In the genomic region with DNA sequence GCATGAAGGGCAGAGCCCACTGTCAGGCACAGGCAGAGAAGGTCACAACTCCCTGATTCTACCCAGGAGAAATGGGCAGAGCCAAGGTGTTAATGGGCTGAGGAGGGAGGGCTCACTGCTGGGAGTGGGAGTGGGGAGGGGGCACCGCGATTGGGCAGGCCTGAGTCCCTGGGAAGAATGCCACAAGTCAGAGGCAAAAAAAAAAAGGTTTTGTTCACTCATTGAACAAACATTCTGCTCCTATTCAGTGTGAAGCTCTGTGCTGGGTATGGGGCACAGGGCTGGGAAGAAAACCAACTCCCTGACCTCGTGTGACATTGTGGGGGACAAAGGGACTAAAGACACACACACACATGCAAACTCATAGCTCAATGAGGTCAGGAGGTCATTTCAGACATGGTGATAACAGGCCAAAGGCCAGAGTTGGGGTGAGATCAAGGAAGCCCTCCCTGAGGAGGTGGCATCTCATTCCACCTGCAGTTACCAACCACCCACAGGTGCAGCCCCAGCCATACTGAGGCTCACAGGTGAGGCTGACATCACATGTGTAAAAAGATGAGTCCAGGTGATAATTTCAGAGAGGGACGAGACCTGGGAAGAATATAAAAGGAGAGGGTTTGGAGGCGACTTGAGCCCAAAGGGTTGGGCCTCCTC, we compare ENCODE assay signal across 21 cellular contexts. TPM values are rescaled to one million over a fixed set of nuclear protein-coding genes. Genes with fewer than 3 reads are reported as not detected.
DNase-seq lines count a peak whose midpoint lies in the region; ATAC-seq and TF ChIP-seq lines count a peak whose summit lies in the region.
"Had no signal": no experiment of that assay in that cellular context is flagged by ENCODE, and none has a peak within 500 bp of the region (broad histone marks: within the 10 kb centered on the region; RNA-seq: fewer than 3 reads in every experiment).

No MANE protein-coding gene starts in this region.

- H3K27me3 Mint-ChIP-seq in CD8-positive, alpha-beta memory T cell: peaks cover 27 to 30% of the 10 kb centered on the region in 2 donors
- peaks cover 11% of the 10 kb centered on the region for H3K27me3 Mint-ChIP-seq in brain

- peaks cover 0 to 4% (median 0%) of the 10 kb centered on the region in 5 donors for H3K9me3 Mint-ChIP-seq in CD8-positive, alpha-beta memory T cell
- peaks cover 0 to 10% (median 2%) of the 10 kb centered on the region in 5 experiments for H3K9me3 Mint-ChIP-seq in brain
- H3K9me3 Mint-ChIP-seq: activated CD4-positive, alpha-beta T cell treated with anti-CD3 and anti-CD28 coated beads, Interleukin-2, amount 10 ng/mL, durations not matched to agents 24 days and 14 days had no signal

- H3K9me3 ChIP-seq in CD8-positive, alpha-beta memory T cell (ENCODE audit: low read length): no peaks in the 10 kb centered on the region
- H3K9me3 ChIP-seq: BE2C, neutrophil, SJSA1 had no signal

- no peak overlapping the region for H3K4me3 ChIP-seq in CD8-positive, alpha-beta memory T cell (ENCODE audit: low read length)
- H3K4me3 ChIP-seq in mesendoderm (ENCODE audit: low read length) (no peak overlapping the region), skin epidermis (no peak overlapping the region)
- H3K4me3 ChIP-seq: SJSA1 had no signal

- peak overlapping the region; percentile 76 for H3K4ac ChIP-seq in mesendoderm (ENCODE audit: low read depth, low read length)

- no peak overlapping the region for H4K5ac ChIP-seq in mesendoderm (ENCODE audit: low read length)

- peak overlapping the region; percentile 54 for H3K56ac ChIP-seq in mesendoderm (ENCODE audit: low read length)

- ATAC-seq in GM18868 (IDR thresholded peaks at IDR 0.05; ENCODE audit: unreplicated experiment): no peak

- peak overlapping the region; percentile 99 for H2AK5ac ChIP-seq in mesendoderm (ENCODE audit: low read length)

- WGBS in mesendoderm (ENCODE audit: extremely low coverage, insufficient coverage, low lambda C conversion rate): no CpG with 5 or more reads among the region's 5 CpGs

- peaks cover 16 to 31% (median 20%) of the 10 kb centered on the region in 3 donors for H3K4me1 Mint-ChIP-seq in CD8-positive, alpha-beta memory T cell
- H3K4me1 Mint-ChIP-seq in brain: peaks cover 63% of the 10 kb centered on the region

- peaks cover 6% of the 10 kb centered on the region for H3K79me1 ChIP-seq in mesendoderm (ENCODE audit: low read length)

- peaks cover 0 to 10% (median 0%) of the 10 kb centered on the region in 3 donors for H3K36me3 Mint-ChIP-seq in CD8-positive, alpha-beta memory T cell
- H3K36me3 Mint-ChIP-seq in brain: no peaks in the 10 kb centered on the region

- CTCF ChIA-PET in CD8-positive, alpha-beta memory T cell (lab: Charles Lee): no interaction called here

- H3K36me3 ChIP-seq in CD8-positive, alpha-beta memory T cell (ENCODE audit: insufficient read depth, low read length): no peaks in the 10 kb centered on the region
- H3K36me3 ChIP-seq in mesendoderm (ENCODE audit: control insufficient read depth, insufficient read depth, low read length): no peaks in the 10 kb centered on the region
- H3K36me3 ChIP-seq: BE2C, neutrophil, SJSA1 had no signal

- H3K79me2 ChIP-seq in mesendoderm (ENCODE audit: control insufficient read depth, insufficient read depth, low read length): peaks cover 22% of the 10 kb centered on the region

- H2BK120ac ChIP-seq in mesendoderm (ENCODE audit: low read depth, low read length): no peak overlapping the region

- peaks cover 9% of the 10 kb centered on the region for H3K27me3 ChIP-seq in CD8-positive, alpha-beta memory T cell (ENCODE audit: insufficient read depth, low read length, poor library complexity, severe bottlenecking)
- H3K27me3 ChIP-seq in mesendoderm (ENCODE audit: insufficient read depth, low read length, poor library complexity): no peaks in the 10 kb centered on the region
- H3K27me3 ChIP-seq: BE2C, SJSA1 had no signal

- no peak overlapping the region for H2BK15ac ChIP-seq in mesendoderm (replicated peaks; ENCODE audit: low read depth)

- no peak for DNase-seq in CD8-positive, alpha-beta memory T cell
- DNase-seq in mesendoderm (no peak), T-helper 1 cell (no peak), NCI-H82 treated with DMSO at 0.1 percent for 48 hours (lab: John Stamatoyannopoulos, UW; ENCODE audit: unreplicated experiment) (no peak), SHP77 treated with DMSO at 0.1 percent for 48 hours (lab: John Stamatoyannopoulos, UW) (no peak)
- DNase-seq: activated CD4-positive, alpha-beta T cell treated with anti-CD3 and anti-CD28 coated beads, Interleukin-2, amount 10 ng/mL, durations not matched to agents 24 days and 14 days; activated naive CD4-positive, alpha-beta T cell treated with anti-CD3 and anti-CD28 coated beads, Interleukin-2, amount 50 U/mL, for 16 hours; BE2C; foreskin melanocyte; Kasumi-1; mammary epithelial cell; NCI-H1436; NCI-H2227 treated with DMSO at 0.1 percent for 48 hours; NK-92 treated with Interleukin-12 subunit alpha and Interleukin-12 subunit beta, amount 100 ng/mL, for 24 hours; stimulated activated naive CD4-positive, alpha-beta T cell treated with Interleukin-2 at 50 U/mL for 16 hours; T1000 had no signal

- H4K8ac ChIP-seq in mesendoderm (ENCODE audit: low read depth, low read length): no peak overlapping the region

- peak overlapping the region; percentile 52 for H2BK5ac ChIP-seq in mesendoderm (ENCODE audit: low read length)

- TF ChIP-seq CTCF in brain (conservative IDR thresholded peaks at IDR 0.05): no peak

- no peak overlapping the region for H3K4me2 ChIP-seq in mesendoderm (ENCODE audit: low read length)

- peak overlapping the region; percentile 10 for H3K23ac ChIP-seq in mesendoderm (ENCODE audit: low read length)

- H3K4me3 Mint-ChIP-seq in CD8-positive, alpha-beta memory T cell: no peak overlapping the region
- H3K4me3 Mint-ChIP-seq in brain: peak overlapping the region in 4 of 5 experiments; percentile 41 to 67 (median 54)
- H3K4me3 Mint-ChIP-seq: activated CD4-positive, alpha-beta T cell treated with anti-CD3 and anti-CD28 coated beads, Interleukin-2, amount 10 ng/mL, durations not matched to agents 24 days and 14 days had no signal

- no peak overlapping the region for H3K9ac ChIP-seq in mesendoderm (ENCODE audit: low read length)

- POLR2A ChIA-PET in CD8-positive, alpha-beta memory T cell (lab: Charles Lee): no interaction called here

- H3K27ac Mint-ChIP-seq in CD8-positive, alpha-beta memory T cell: peak overlapping the region in 7 of 8 donors; percentile 36 to 91 (median 77)
- H3K27ac Mint-ChIP-seq in brain: peak overlapping the region; percentile 49 to 88 (median 58)
- H3K27ac Mint-ChIP-seq: activated CD4-positive, alpha-beta T cell treated with anti-CD3 and anti-CD28 coated beads, Interleukin-2, amount 10 ng/mL, durations not matched to agents 24 days and 14 days had no signal

- no peak overlapping the region for H3K27ac ChIP-seq in CD8-positive, alpha-beta memory T cell (ENCODE audit: low read depth, low read length)
- H3K27ac ChIP-seq in mesendoderm (ENCODE audit: low read depth, low read length) (no peak overlapping the region), skin epidermis (peak overlapping the region in 14 of 21 experiments; percentile 12 to 73 (median 54))
- H3K27ac ChIP-seq: neutrophil, SJSA1 had no signal

- H3K4me1 ChIP-seq in CD8-positive, alpha-beta memory T cell (ENCODE audit: insufficient read depth, low read length): peaks cover 13% of the 10 kb centered on the region
- peaks cover 26% of the 10 kb centered on the region for H3K4me1 ChIP-seq in mesendoderm (ENCODE audit: control insufficient read depth, low read depth, low read length)

- H3K18ac ChIP-seq in mesendoderm (ENCODE audit: low read length): no peak overlapping the region

RNA-seq across cellular contexts. Expression of gene PMEPA1, which starts 3.2 kb away (rescaled TPM):
- 1 to 10 TPM; 3.8 to 4.4 TPM for total RNA-seq in CD8-positive, alpha-beta memory T cell
- 0.30 TPM for polyA plus RNA-seq in CD8-positive, alpha-beta memory T cell
- 43.8 TPM for polyA plus RNA-seq in brain (ENCODE audit: insufficient read depth, low read depth, low replicate concordance)
- polyA plus RNA-seq in mesendoderm (2013, experiment 1 of 2): 52.6 TPM
- polyA plus RNA-seq in mesendoderm (2013, experiment 2 of 2): 52.5 TPM

Comparison
In these comparisons a context has a peak if more than half of its experiments do, and no peak if none do; other contexts are left out.
1. H3K27ac ChIP-seq: peak in skin epidermis (14 of 21); none in CD8-positive, alpha-beta memory T cell (single experiment) and mesendoderm (single experiment).
2. H3K4me3 Mint-ChIP-seq: peak in brain (4 of 5); none in CD8-positive, alpha-beta memory T cell (0 of 7).
3. RNA of gene PMEPA1, which starts 3.2 kb away (polyA plus RNA-seq): 43.8 TPM in brain (single experiment); 0.30 TPM in CD8-positive, alpha-beta memory T cell (single experiment); every median in the first group is over 10 times any median in the second.